In genomic region chr17:6366144-6366755, GRCh38 we compare ENCODE assay signal across 14 cellular contexts.
A peak's percentile ranks its signal among the peaks of the same experiment; 100 is the strongest.
DNase-seq lines count a peak whose midpoint lies in the region; ATAC-seq, FAIRE-seq and TF ChIP-seq lines count a peak whose summit lies in the region.
"Had no signal": no experiment of that assay in that cellular context is flagged by ENCODE, and none has a peak within 500 bp of the region (broad histone marks: within the 10 kb centered on the region; RNA-seq: fewer than 3 reads in every experiment).

No MANE protein-coding gene starts in this region.

- H3K36me3 ChIP-seq in adipocyte (ENCODE audit: control insufficient read depth, insufficient read depth, low read length, severe bottlenecking) (no peaks in the 10 kb centered on the region), kidney epithelial cell (ENCODE audit: control insufficient read depth, insufficient read depth, low read length) (no peaks in the 10 kb centered on the region), heart right ventricle (no peaks in the 10 kb centered on the region), transverse colon (no peaks in the 10 kb centered on the region)
- H3K36me3 ChIP-seq: right atrium auricular region had no signal

- no peak overlapping the region for H3K4me3 ChIP-seq in AG10803 (ENCODE audit: low read length)
- H3K4me3 ChIP-seq in adipocyte (ENCODE audit: low read length): no peak overlapping the region
- no peak overlapping the region for H3K4me3 ChIP-seq in kidney epithelial cell (ENCODE audit: low read depth, low read length)
- H3K4me3 ChIP-seq in heart right ventricle: no peak overlapping the region
- H3K4me3 ChIP-seq in transverse colon: no peak overlapping the region
- H3K4me3 ChIP-seq: right atrium auricular region had no signal

- H3K9ac ChIP-seq in adipocyte (ENCODE audit: low read length): no peak overlapping the region

- ATAC-seq in heart right ventricle: no peak
- ATAC-seq: HepG2 had no signal

- peak; percentile 42 for DNase-seq in AG10803 (ENCODE audit: low read depth)
- peak; percentile 33 for DNase-seq in HT1080 (ENCODE audit: low read depth)
- peak; percentile 7 for DNase-seq in adipocyte (ENCODE audit: low read depth)
- DNase-seq in kidney epithelial cell (ENCODE audit: low read depth): peak; percentile 57
- no peak for DNase-seq in heart right ventricle
- DNase-seq in transverse colon: no peak
- DNase-seq in D721Med (ENCODE audit: insufficient read length, low spot score): no peak
- DNase-seq in COLO829 (ENCODE audit: low spot score): no peak
- DNase-seq: aorta; CD8-positive, alpha-beta memory T cell; NCI-H510A treated with DMSO at 0.1 percent for 48 hours; T-helper 1 cell had no signal

- in situ Hi-C loops in transverse colon (cut with MboI; ENCODE audit: low pct_ligation_motif_present in 1 of 4, low pct_unique_long_range_greater_than_20kb in 1 of 4, low sequenced_read_pairs in 3 of 4): no loop called here

- WGBS in heart right ventricle, 2 donors: 56 to 61% methylated on average over 3 of the region's 3 CpGs
- 62% methylated on average over 3 of the region's 3 CpGs; no CpG with 5 or more reads in 1 of the 2 donors for WGBS in transverse colon (ENCODE audit: low coverage in 1 of 2), 2 donors

- no peak for FAIRE-seq in D721Med (lab: Jason Lieb, UNC)
- FAIRE-seq: HepG2 had no signal

- H3K27me3 ChIP-seq in adipocyte (replicated peaks; ENCODE audit: control insufficient read depth, insufficient read depth, low read length) (peaks cover 12% of the 10 kb centered on the region), kidney epithelial cell (ENCODE audit: control insufficient read depth, insufficient read depth, low read length) (no peaks in the 10 kb centered on the region), heart right ventricle (peaks cover 0 to 15% (median 9%) of the 10 kb centered on the region in 7 donors), transverse colon (peaks cover 9% of the 10 kb centered on the region)
- H3K27me3 ChIP-seq: right atrium auricular region had no signal

- no peaks in the 10 kb centered on the region for H3K9me3 ChIP-seq in adipocyte (ENCODE audit: control insufficient read depth, low read length)
- H3K9me3 ChIP-seq in heart right ventricle: no peaks in the 10 kb centered on the region
- H3K9me3 ChIP-seq in transverse colon: no peaks in the 10 kb centered on the region
- H3K9me3 ChIP-seq: right atrium auricular region had no signal

- no peak for TF ChIP-seq CTCF in AG10803 (conservative IDR thresholded peaks at IDR 0.05; ENCODE audit: low read length)
- TF ChIP-seq CTCF in kidney epithelial cell (IDR thresholded peaks at IDR 0.05; ENCODE audit: insufficient read depth, low read length, poor library complexity, severe bottlenecking): no peak
- no peak for TF ChIP-seq CTCF in heart right ventricle (IDR thresholded peaks at IDR 0.05)
- TF ChIP-seq CTCF in transverse colon (IDR thresholded peaks at IDR 0.05): no peak
- TF ChIP-seq CTCF in D721Med (IDR thresholded peaks at IDR 0.05; ENCODE audit: insufficient read depth, missing control alignments): no peak

- H3K27ac ChIP-seq in heart right ventricle: no peak overlapping the region
- no peak overlapping the region for H3K27ac ChIP-seq in transverse colon
- H3K27ac ChIP-seq: right atrium auricular region had no signal

- H3K4me1 ChIP-seq in adipocyte (ENCODE audit: control insufficient read depth, insufficient read depth, low read length) (no peaks in the 10 kb centered on the region), heart right ventricle (peaks cover 0 to 6% (median 0%) of the 10 kb centered on the region in 9 donors), transverse colon (no peaks in the 10 kb centered on the region)
- H3K4me1 ChIP-seq: right atrium auricular region had no signal

- intact Hi-C loops in heart right ventricle (cut with DNase I): no loop called here
- intact Hi-C loops in transverse colon (cut with DNase I; ENCODE audit: low total_unique reads): no loop called here

- no peak for TF ChIP-seq EP300 in transverse colon (IDR thresholded peaks at IDR 0.05; ENCODE audit: low read depth)

- no peak for TF ChIP-seq POLR2A in transverse colon (IDR thresholded peaks at IDR 0.05)

Comparison
In these comparisons a context has a peak if more than half of its experiments do, and no peak if none do; other contexts are left out.
1. DNase-seq: peak in AG10803 (single experiment), HT1080 (single experiment), adipocyte (single experiment) and kidney epithelial cell (single experiment); none in heart right ventricle (0 of 2), transverse colon (single experiment), D721Med (single experiment) and COLO829 (single experiment).